Comparison of ENCODE assay signal across 8 cellular contexts in genomic region chr12:62581288-62582064, GRCh38.
DNase-seq lines count a peak whose midpoint lies in the region; ATAC-seq and TF ChIP-seq lines count a peak whose summit lies in the region.

No MANE protein-coding gene starts in this region.

- peak; percentile 64 for ATAC-seq in GM18858 (IDR thresholded peaks at IDR 0.05; ENCODE audit: unreplicated experiment)
- ATAC-seq in RWPE2 (ENCODE audit: low read depth): peak; percentile 59; the same call in 2 of the 3 replicates
- ATAC-seq in naive B cell (ENCODE audit: low read depth in 2 of 2): peak; percentile 40 to 77

- H3K4me3 ChIP-seq in AG10803 (ENCODE audit: low read length) (no peak overlapping the region), Karpas-422 (ENCODE audit: low read length) (no peak overlapping the region), RWPE2 (ENCODE audit: severe bottlenecking) (no peak overlapping the region)

- H3K27ac Mint-ChIP-seq in naive B cell: peak overlapping the region in 2 of 6 donors; percentile 67 to 71
- no peak overlapping the region for H3K27ac Mint-ChIP-seq in activated T-helper 1 cell treated with anti-CD3 and anti-CD28 coated beads, Interleukin-12 subunit alpha, Interleukin-12 subunit beta, Interleukin-2, Interleukin-4 antibody, amounts not matched to agents 30 ng/mL and 10 ng/mL and 1 ng/mL, durations not matched to agents 14 hours and 24 hours and 36 hours

- no peaks in the 10 kb centered on the region for H3K27me3 Mint-ChIP-seq in naive B cell
- H3K27me3 Mint-ChIP-seq in activated T-helper 1 cell treated with anti-CD3 and anti-CD28 coated beads, Interleukin-12 subunit alpha, Interleukin-12 subunit beta, Interleukin-2, Interleukin-4 antibody, amounts not matched to agents 30 ng/mL and 10 ng/mL and 1 ng/mL, durations not matched to agents 14 hours and 24 hours and 36 hours (ENCODE audit: insufficient read depth): no peaks in the 10 kb centered on the region

- peak overlapping the region in 1 of 8 donors; percentile 75 for H3K4me3 Mint-ChIP-seq in naive B cell
- H3K4me3 Mint-ChIP-seq in activated T-helper 1 cell treated with anti-CD3 and anti-CD28 coated beads, Interleukin-12 subunit alpha, Interleukin-12 subunit beta, Interleukin-2, Interleukin-4 antibody, amounts not matched to agents 30 ng/mL and 10 ng/mL and 1 ng/mL, durations not matched to agents 14 hours and 24 hours and 36 hours: no peak overlapping the region

- no peak for TF ChIP-seq POLR2A in erythroblast (IDR thresholded peaks at IDR 0.05; ENCODE audit: low read length)

- H3K27me3 ChIP-seq in Karpas-422 (ENCODE audit: low read length): no peaks in the 10 kb centered on the region
- no peaks in the 10 kb centered on the region for H3K27me3 ChIP-seq in RWPE2 (ENCODE audit: insufficient read depth, poor library complexity, severe bottlenecking)

- peaks cover 0 to 3% (median 0%) of the 10 kb centered on the region in 3 donors for H3K4me1 Mint-ChIP-seq in naive B cell
- H3K4me1 Mint-ChIP-seq in activated T-helper 1 cell treated with anti-CD3 and anti-CD28 coated beads, Interleukin-12 subunit alpha, Interleukin-12 subunit beta, Interleukin-2, Interleukin-4 antibody, amounts not matched to agents 30 ng/mL and 10 ng/mL and 1 ng/mL, durations not matched to agents 14 hours and 24 hours and 36 hours (ENCODE audit: low read depth): no peaks in the 10 kb centered on the region

- H3K4me1 ChIP-seq in Karpas-422 (ENCODE audit: low read length): peaks cover 16% of the 10 kb centered on the region
- H3K4me1 ChIP-seq in RWPE2 (ENCODE audit: insufficient read depth, poor library complexity, severe bottlenecking): no peaks in the 10 kb centered on the region

- peak; percentile 82 for TF ChIP-seq CTCF in AG10803 (conservative IDR thresholded peaks at IDR 0.05; ENCODE audit: low read length)
- TF ChIP-seq CTCF in RWPE2 (IDR thresholded peaks at IDR 0.05; ENCODE audit: poor library complexity, severe bottlenecking): peak; percentile 82

- H3K36me3 Mint-ChIP-seq in naive B cell: peaks cover 7 to 14% of the 10 kb centered on the region in 2 donors
- peaks cover 8% of the 10 kb centered on the region for H3K36me3 Mint-ChIP-seq in activated T-helper 1 cell treated with anti-CD3 and anti-CD28 coated beads, Interleukin-12 subunit alpha, Interleukin-12 subunit beta, Interleukin-2, Interleukin-4 antibody, amounts not matched to agents 30 ng/mL and 10 ng/mL and 1 ng/mL, durations not matched to agents 14 hours and 24 hours and 36 hours (ENCODE audit: low read depth)

- H3K36me3 ChIP-seq in Karpas-422 (ENCODE audit: insufficient read depth, low read length) (peaks cover 10% of the 10 kb centered on the region; the same call in 1 of the 2 replicates), RWPE2 (ENCODE audit: low read depth) (peaks cover 31% of the 10 kb centered on the region)

- H3K9me3 ChIP-seq in Karpas-422 (ENCODE audit: low read length): no peaks in the 10 kb centered on the region
- H3K9me3 ChIP-seq in RWPE2 (ENCODE audit: severe bottlenecking): no peaks in the 10 kb centered on the region

- H3K79me2 ChIP-seq in Karpas-422 (ENCODE audit: low read length): no peaks in the 10 kb centered on the region

- H3K9me3 Mint-ChIP-seq in naive B cell: no peaks in the 10 kb centered on the region
- no peaks in the 10 kb centered on the region for H3K9me3 Mint-ChIP-seq in activated T-helper 1 cell treated with anti-CD3 and anti-CD28 coated beads, Interleukin-12 subunit alpha, Interleukin-12 subunit beta, Interleukin-2, Interleukin-4 antibody, amounts not matched to agents 30 ng/mL and 10 ng/mL and 1 ng/mL, durations not matched to agents 14 hours and 24 hours and 36 hours

- H3K9me2 ChIP-seq in Karpas-422 (replicated peaks; ENCODE audit: insufficient read depth, low read length): no peaks in the 10 kb centered on the region

- intact Hi-C loops in activated T-helper 1 cell treated with anti-CD3 and anti-CD28 coated beads, Interleukin-12 subunit alpha, Interleukin-12 subunit beta, Interleukin-2, Interleukin-4 antibody, amounts not matched to agents 30 ng/mL and 10 ng/mL and 1 ng/mL, durations not matched to agents 14 hours and 24 hours and 36 hours (cut with micrococcal nuclease): loop anchor here (1.0 to 2.0 kb wide), 3 partner anchors 21 to 218 kb away; no protein-coding TSS in a partner anchor

- no peak overlapping the region for H2AFZ ChIP-seq in Karpas-422 (ENCODE audit: low read length)

- DNase-seq in AG10803 (ENCODE audit: low read depth): peak; percentile 76
- peak; percentile 72 for DNase-seq in Karpas-422
- no peak for DNase-seq in RWPE2 (ENCODE audit: low spot score)
- peak; percentile 62 to 68 for DNase-seq in erythroblast (lab: John Stamatoyannopoulos, UW)
- DNase-seq in naive B cell: peak; percentile 27
- DNase-seq in stimulated activated CD4-positive, alpha-beta T cell treated with anti-CD3 and anti-CD28 coated beads, Interleukin-2, amount 100 ng/mL, for 24 hours: no peak
- DNase-seq in activated T-helper 1 cell treated with anti-CD3 and anti-CD28 coated beads, Interleukin-12 subunit alpha, Interleukin-12 subunit beta, Interleukin-2, Interleukin-4 antibody, amounts not matched to agents 30 ng/mL and 10 ng/mL and 1 ng/mL, durations not matched to agents 14 hours and 24 hours and 36 hours (ENCODE audit: low spot score): no peak

- no peak overlapping the region for H3K4me2 ChIP-seq in Karpas-422 (ENCODE audit: low read depth, low read length, poor library complexity, severe bottlenecking)

- no peak overlapping the region for H3K9ac ChIP-seq in Karpas-422 (ENCODE audit: low read length)

- H3K27ac ChIP-seq in Karpas-422 (ENCODE audit: low read length) (no peak overlapping the region), RWPE2 (ENCODE audit: poor library complexity, severe bottlenecking) (no peak overlapping the region)

- no peaks in the 10 kb centered on the region for H4K20me1 ChIP-seq in Karpas-422 (ENCODE audit: insufficient read depth, low read depth, low read length)

Comparison
In these comparisons a context has a peak if more than half of its experiments do, and no peak if none do; other contexts are left out.
1. DNase-seq: peak in AG10803 (single experiment), Karpas-422 (single experiment), erythroblast (2 of 2) and naive B cell (single experiment); none in RWPE2 (single experiment), stimulated activated CD4-positive, alpha-beta T cell treated with anti-CD3 and anti-CD28 coated beads, Interleukin-2, amount 100 ng/mL, for 24 hours (0 of 2) and activated T-helper 1 cell treated with anti-CD3 and anti-CD28 coated beads, Interleukin-12 subunit alpha, Interleukin-12 subunit beta, Interleukin-2, Interleukin-4 antibody, amounts not matched to agents 30 ng/mL and 10 ng/mL and 1 ng/mL, durations not matched to agents 14 hours and 24 hours and 36 hours (single experiment).
2. Peak in every context shown above with its lines, with median percentiles within 50 percentile points of each other: ATAC-seq.